32 cellular contexts compared by ENCODE assay signal in the genomic region with DNA sequence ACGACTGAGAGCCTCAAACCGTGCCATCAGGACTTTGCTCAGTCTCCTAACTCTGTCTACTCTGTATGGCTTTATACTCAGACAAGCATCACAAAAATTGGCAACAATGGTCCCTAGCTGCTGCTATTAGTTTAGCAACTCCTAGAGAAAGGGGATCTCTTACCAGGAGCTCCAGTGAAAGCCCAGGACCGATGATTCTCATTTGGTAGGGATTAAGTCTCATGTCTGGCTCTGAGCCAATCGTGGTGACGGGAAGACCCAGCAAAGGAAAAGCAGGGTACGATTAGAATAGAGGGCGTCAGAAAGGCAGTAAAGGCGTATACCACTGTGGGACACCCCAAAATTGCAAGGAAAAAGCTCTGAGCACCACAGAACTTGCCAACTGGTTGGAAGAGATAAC.
DNase-seq lines count a peak whose midpoint lies in the region; ATAC-seq lines count a peak whose summit lies in the region.
"Had no signal": no experiment of that assay in that cellular context is flagged by ENCODE, and none has a peak within 500 bp of the region (broad histone marks: within the 10 kb centered on the region; RNA-seq: fewer than 3 reads in every experiment).

No MANE protein-coding gene starts in this region.

- H2AFZ ChIP-seq in mesenchymal stem cell (ENCODE audit: low read depth, low read length), result no peak overlapping the region

- no peaks in the 10 kb centered on the region for H3K79me1 ChIP-seq in mesenchymal stem cell (replicated peaks; ENCODE audit: low read length, poor library complexity, severe bottlenecking)

- H3K4ac ChIP-seq in mesenchymal stem cell (ENCODE audit: low read depth in 1 of 2, low read length in 2 of 2), result no peak overlapping the region

- peak overlapping the region; percentile 7 for H2AK5ac ChIP-seq in mesenchymal stem cell (ENCODE audit: low read length, severe bottlenecking)

- POLR2A ChIA-PET in CD4-positive, alpha-beta memory T cell (lab: Charles Lee; ENCODE audit: partially characterized antibody), result no interaction called here

- no peak overlapping the region for H2BK5ac ChIP-seq in mesenchymal stem cell (ENCODE audit: low read depth, low read length, poor library complexity, severe bottlenecking)

- CTCF ChIA-PET in CD4-positive, alpha-beta memory T cell (lab: Charles Lee; ENCODE audit: partially characterized antibody), result no interaction called here

- H3K23ac ChIP-seq in mesenchymal stem cell (ENCODE audit: low read length in 2 of 2), result no peak overlapping the region

- H3K4me1 ChIP-seq in mesenchymal stem cell (ENCODE audit: control insufficient read depth, insufficient read depth, low read depth, low read length) (peaks cover 17% of the 10 kb centered on the region), stomach smooth muscle (ENCODE audit: control insufficient read depth, insufficient read depth, low read length) (peaks cover 40% of the 10 kb centered on the region)
- H3K4me1 ChIP-seq in CD4-positive, alpha-beta memory T cell (ENCODE audit: insufficient read depth, low read length), result no peaks in the 10 kb centered on the region
- H3K4me1 ChIP-seq: HAP-1 had no signal

- 95% methylated on average over 8 of the region's 8 CpGs for WGBS in mesenchymal stem cell

- no peak overlapping the region for H2BK12ac ChIP-seq in mesenchymal stem cell (ENCODE audit: low read length in 2 of 2)

- no peak overlapping the region for H2BK120ac ChIP-seq in mesenchymal stem cell (ENCODE audit: low read depth, low read length)

- H3K27me3 ChIP-seq in mesenchymal stem cell (ENCODE audit: control insufficient read depth in 1 of 2, insufficient read depth in 1 of 2, low read length in 2 of 2), result no peaks in the 10 kb centered on the region
- no peaks in the 10 kb centered on the region for H3K27me3 ChIP-seq in stomach smooth muscle (ENCODE audit: control insufficient read depth in 1 of 2, insufficient read depth in 2 of 2, low read length in 2 of 2)
- H3K27me3 ChIP-seq in CD4-positive, alpha-beta memory T cell (ENCODE audit: insufficient read depth, low read length), result no peaks in the 10 kb centered on the region
- H3K27me3 ChIP-seq: foreskin keratinocyte, suprapubic skin had no signal

- peaks cover 5% of the 10 kb centered on the region for H3K9me3 ChIP-seq in mesenchymal stem cell (ENCODE audit: control insufficient read depth, low read length)
- no peaks in the 10 kb centered on the region for H3K9me3 ChIP-seq in stomach smooth muscle (ENCODE audit: control insufficient read depth in 2 of 2, low read length in 2 of 2)
- no peaks in the 10 kb centered on the region for H3K9me3 ChIP-seq in CD4-positive, alpha-beta memory T cell (ENCODE audit: control insufficient read depth in 1 of 2, low read length in 2 of 2)
- H3K9me3 ChIP-seq: suprapubic skin had no signal

- H4K8ac ChIP-seq in mesenchymal stem cell (ENCODE audit: low read length), result no peak overlapping the region

- intact Hi-C loops in CD4-positive, alpha-beta memory T cell (cut with micrococcal nuclease), result no loop called here

- no peaks in the 10 kb centered on the region for H3K4me1 Mint-ChIP-seq in CD4-positive, alpha-beta memory T cell
- H3K4me1 Mint-ChIP-seq: activated CD4-positive, alpha-beta memory T cell treated with anti-CD3 and anti-CD28 coated beads, Interleukin-2, amount 10 ng/mL, durations not matched to agents 7 days and 5 days; mesothelial cell of epicardium; stimulated activated naive B cell treated with anti-CD40 and anti-IgM and Interleukin-4, amounts not matched to agents 10 μg/mL and 1 μg/mL and 100 μg/mL, for 72 hours had no signal

- H2BK15ac ChIP-seq in mesenchymal stem cell (ENCODE audit: low read depth, poor library complexity, severe bottlenecking), result no peak overlapping the region

- DNase-seq in NCI-H2171 treated with DMSO at 0.1 percent for 48 hours (lab: John Stamatoyannopoulos, UW), result peak; percentile 16
- DNase-seq in NCI-H2171 (lab: John Stamatoyannopoulos, UW), result no peak
- DNase-seq in NCI-H82 (lab: John Stamatoyannopoulos, UW), result peak; percentile 79
- no peak for DNase-seq in mesenchymal stem cell
- no peak for DNase-seq in GM19238 (ENCODE audit: insufficient read length, low spot score)
- DNase-seq in CD4-positive, alpha-beta memory T cell, result no peak
- DNase-seq: activated CD4-positive, alpha-beta memory T cell treated with anti-CD3 and anti-CD28 coated beads, Interleukin-2, amount 10 ng/mL, durations not matched to agents 7 days and 5 days; activated CD8-positive, alpha-beta memory T cell treated with anti-CD3 and anti-CD28 coated beads, Interleukin-2, amount 50 U/mL, for 48 hours; activated naive CD4-positive, alpha-beta T cell treated with anti-CD3 and anti-CD28 coated beads for 36 hours; central memory CD4-positive, alpha-beta T cell; DMS153; endodermal cell; foreskin keratinocyte; Karpas-422; naive thymus-derived CD8-positive, alpha-beta T cell; NCI-H1417 treated with DMSO at 0.1 percent for 48 hours; NCI-H2029 treated with DMSO at 0.1 percent for 48 hours; NK-92 treated with Interleukin-12 subunit alpha and Interleukin-12 subunit beta, amount 100 ng/mL, for 24 hours; occipital lobe; PC-3; stimulated activated naive B cell treated with anti-CD40 and anti-IgM and Interleukin-4, amounts not matched to agents 10 μg/mL and 1 μg/mL and 100 μg/mL, for 72 hours; T-helper 17 cell had no signal

- H3K9ac ChIP-seq in mesenchymal stem cell (ENCODE audit: low read length) (peak overlapping the region; percentile 28), stomach smooth muscle (ENCODE audit: low read length in 2 of 2) (peak overlapping the region in 1 of 2 donors; percentile 29)

- H3K4me3 Mint-ChIP-seq in CD4-positive, alpha-beta memory T cell, result no peak overlapping the region
- H3K4me3 Mint-ChIP-seq: activated CD4-positive, alpha-beta memory T cell treated with anti-CD3 and anti-CD28 coated beads, Interleukin-2, amount 10 ng/mL, durations not matched to agents 7 days and 5 days; activated naive CD4-positive, alpha-beta T cell treated with anti-CD3 and anti-CD28 coated beads for 36 hours; dendritic cell treated with granulocyte-macrophage colony-stimulating factor and Interleukin-4, amounts not matched to agents 40 ng/mL and 50 ng/mL, for 4 days; endodermal cell; mesothelial cell of epicardium; naive thymus-derived CD8-positive, alpha-beta T cell; stimulated activated naive B cell treated with anti-CD40 and anti-IgM and Interleukin-4, amounts not matched to agents 10 μg/mL and 1 μg/mL and 100 μg/mL, for 72 hours; T-helper 17 cell had no signal

- peaks cover 0 to 3% of the 10 kb centered on the region in 2 donors for H3K36me3 Mint-ChIP-seq in CD4-positive, alpha-beta memory T cell

- peaks cover 3 to 11% (median 5%) of the 10 kb centered on the region in 8 donors for H3K9me3 Mint-ChIP-seq in CD4-positive, alpha-beta memory T cell

- peak overlapping the region in 1 of 2 experiments; percentile 23 for H3K4me3 ChIP-seq in mesenchymal stem cell (ENCODE audit: insufficient read depth in 1 of 2, low read depth in 1 of 2, low read length in 2 of 2)
- peak overlapping the region in 1 of 2 donors; percentile 35 for H3K4me3 ChIP-seq in stomach smooth muscle (ENCODE audit: low read length in 2 of 2)
- no peak overlapping the region for H3K4me3 ChIP-seq in CD4-positive, alpha-beta memory T cell (ENCODE audit: low read length in 2 of 2)
- H3K4me3 ChIP-seq: GM12878, HAP-1, SK-N-MC, skin epidermis, suprapubic skin had no signal

- H3K18ac ChIP-seq in mesenchymal stem cell (ENCODE audit: low read depth in 1 of 2, low read length in 2 of 2), result no peak overlapping the region

- no peak for ATAC-seq in GM21367 (IDR thresholded peaks at IDR 0.05; ENCODE audit: unreplicated experiment)
- ATAC-seq: esophagus mucosa; foreskin keratinocyte; GM12878; naive thymus-derived CD8-positive, alpha-beta T cell; PC-3; stimulated activated naive B cell treated with anti-CD40 and anti-IgM and Interleukin-4, amounts not matched to agents 10 μg/mL and 1 μg/mL and 100 μg/mL, for 72 hours; T-helper 17 cell had no signal

- H4K91ac ChIP-seq in mesenchymal stem cell (ENCODE audit: low read length), result no peak overlapping the region

- no peak overlapping the region for H3K27ac Mint-ChIP-seq in CD4-positive, alpha-beta memory T cell
- H3K27ac Mint-ChIP-seq: activated CD4-positive, alpha-beta memory T cell treated with anti-CD3 and anti-CD28 coated beads, Interleukin-2, amount 10 ng/mL, durations not matched to agents 7 days and 5 days; activated naive CD4-positive, alpha-beta T cell treated with anti-CD3 and anti-CD28 coated beads for 36 hours; dendritic cell treated with granulocyte-macrophage colony-stimulating factor and Interleukin-4, amounts not matched to agents 40 ng/mL and 50 ng/mL, for 4 days; endodermal cell; mesothelial cell of epicardium; stimulated activated naive B cell treated with anti-CD40 and anti-IgM and Interleukin-4, amounts not matched to agents 10 μg/mL and 1 μg/mL and 100 μg/mL, for 72 hours; T-helper 17 cell had no signal

- no peak overlapping the region for H3K4me2 ChIP-seq in mesenchymal stem cell (ENCODE audit: low read length, poor library complexity, severe bottlenecking)

- H3K36me3 ChIP-seq in mesenchymal stem cell (ENCODE audit: control insufficient read depth in 1 of 2, insufficient read depth in 2 of 2, low read depth in 1 of 2, low read length in 2 of 2) (peaks cover 10 to 36% of the 10 kb centered on the region in 2 experiments), stomach smooth muscle (ENCODE audit: control insufficient read depth in 2 of 2, insufficient read depth in 2 of 2, low read length in 2 of 2) (peaks cover 2 to 4% of the 10 kb centered on the region in 2 donors)
- no peaks in the 10 kb centered on the region for H3K36me3 ChIP-seq in CD4-positive, alpha-beta memory T cell (ENCODE audit: insufficient read depth, low read length)
- H3K36me3 ChIP-seq: HAP-1, suprapubic skin had no signal

- H3K27me3 Mint-ChIP-seq in CD4-positive, alpha-beta memory T cell, result peaks cover 8 to 9% of the 10 kb centered on the region in 2 donors
- H3K27me3 Mint-ChIP-seq: dendritic cell treated with granulocyte-macrophage colony-stimulating factor and Interleukin-4, amounts not matched to agents 40 ng/mL and 50 ng/mL, for 4 days had no signal

- H3K27ac ChIP-seq in mesenchymal stem cell (ENCODE audit: low read length, poor library complexity, severe bottlenecking), result peak overlapping the region; percentile 10
- peak overlapping the region; percentile 49 for H3K27ac ChIP-seq in stomach smooth muscle (ENCODE audit: low read length)
- H3K27ac ChIP-seq in CD4-positive, alpha-beta memory T cell (ENCODE audit: low read depth, low read length), result no peak overlapping the region
- H3K27ac ChIP-seq: foreskin keratinocyte, SK-N-MC, suprapubic skin had no signal

- no peak overlapping the region for H3K14ac ChIP-seq in mesenchymal stem cell (ENCODE audit: low read length in 2 of 2)

Comparison
In these comparisons a context has a peak if more than half of its experiments do, and no peak if none do; other contexts are left out.
1. DNase-seq: peak in NCI-H2171 treated with DMSO at 0.1 percent for 48 hours (single experiment) and NCI-H82 (single experiment); none in NCI-H2171 (single experiment), mesenchymal stem cell (single experiment), GM19238 (single experiment) and CD4-positive, alpha-beta memory T cell (0 of 5).